In genomic region chr2:162582357-162582798, GRCh38 we compare ENCODE assay signal across 1 cellular context.
A peak's percentile ranks its signal among the peaks of the same experiment; 100 is the strongest.
TF ChIP-seq lines count a peak whose summit lies in the region.

No MANE protein-coding gene starts in this region.

TF ChIP-seq in HepG2, 621 proteins besides CTCF, POLR2A, EP300 and RAD21 (continued from another document and continues in another):
- no peak for TF ChIP-seq ZUFSP (CRISPR knock-in tag; IDR thresholded peaks at IDR 0.05; ENCODE audit: borderline replicate concordance)
- peak; percentile 96 for TF ChIP-seq SAP130 (CRISPR knock-in tag; IDR thresholded peaks at IDR 0.05; ENCODE audit: low read depth)
- TF ChIP-seq NFRKB (IDR thresholded peaks at IDR 0.05) = no peak
- TF ChIP-seq, protein P1, sequence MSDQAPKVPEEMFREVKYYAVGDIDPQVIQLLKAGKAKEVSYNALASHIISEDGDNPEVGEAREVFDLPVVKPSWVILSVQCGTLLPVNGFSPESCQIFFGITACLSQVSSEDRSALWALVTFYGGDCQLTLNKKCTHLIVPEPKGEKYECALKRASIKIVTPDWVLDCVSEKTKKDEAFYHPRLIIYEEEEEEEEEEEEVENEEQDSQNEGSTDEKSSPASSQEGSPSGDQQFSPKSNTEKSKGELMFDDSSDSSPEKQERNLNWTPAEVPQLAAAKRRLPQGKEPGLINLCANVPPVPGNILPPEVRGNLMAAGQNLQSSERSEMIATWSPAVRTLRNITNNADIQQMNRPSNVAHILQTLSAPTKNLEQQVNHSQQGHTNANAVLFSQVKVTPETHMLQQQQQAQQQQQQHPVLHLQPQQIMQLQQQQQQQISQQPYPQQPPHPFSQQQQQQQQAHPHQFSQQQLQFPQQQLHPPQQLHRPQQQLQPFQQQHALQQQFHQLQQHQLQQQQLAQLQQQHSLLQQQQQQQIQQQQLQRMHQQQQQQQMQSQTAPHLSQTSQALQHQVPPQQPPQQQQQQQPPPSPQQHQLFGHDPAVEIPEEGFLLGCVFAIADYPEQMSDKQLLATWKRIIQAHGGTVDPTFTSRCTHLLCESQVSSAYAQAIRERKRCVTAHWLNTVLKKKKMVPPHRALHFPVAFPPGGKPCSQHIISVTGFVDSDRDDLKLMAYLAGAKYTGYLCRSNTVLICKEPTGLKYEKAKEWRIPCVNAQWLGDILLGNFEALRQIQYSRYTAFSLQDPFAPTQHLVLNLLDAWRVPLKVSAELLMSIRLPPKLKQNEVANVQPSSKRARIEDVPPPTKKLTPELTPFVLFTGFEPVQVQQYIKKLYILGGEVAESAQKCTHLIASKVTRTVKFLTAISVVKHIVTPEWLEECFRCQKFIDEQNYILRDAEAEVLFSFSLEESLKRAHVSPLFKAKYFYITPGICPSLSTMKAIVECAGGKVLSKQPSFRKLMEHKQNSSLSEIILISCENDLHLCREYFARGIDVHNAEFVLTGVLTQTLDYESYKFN (CRISPR knock-in tag; conservative IDR thresholded peaks at IDR 0.05) = peak; percentile 99
- peak; percentile 99 for TF ChIP-seq POGZ (CRISPR knock-in tag; IDR thresholded peaks at IDR 0.05)
- TF ChIP-seq, protein P2, sequence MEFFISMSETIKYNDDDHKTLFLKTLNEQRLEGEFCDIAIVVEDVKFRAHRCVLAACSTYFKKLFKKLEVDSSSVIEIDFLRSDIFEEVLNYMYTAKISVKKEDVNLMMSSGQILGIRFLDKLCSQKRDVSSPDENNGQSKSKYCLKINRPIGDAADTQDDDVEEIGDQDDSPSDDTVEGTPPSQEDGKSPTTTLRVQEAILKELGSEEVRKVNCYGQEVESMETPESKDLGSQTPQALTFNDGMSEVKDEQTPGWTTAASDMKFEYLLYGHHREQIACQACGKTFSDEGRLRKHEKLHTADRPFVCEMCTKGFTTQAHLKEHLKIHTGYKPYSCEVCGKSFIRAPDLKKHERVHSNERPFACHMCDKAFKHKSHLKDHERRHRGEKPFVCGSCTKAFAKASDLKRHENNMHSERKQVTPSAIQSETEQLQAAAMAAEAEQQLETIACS (CRISPR knock-in tag; IDR thresholded peaks at IDR 0.05) = no peak
- TF ChIP-seq THAP11 (CRISPR knock-in tag; IDR thresholded peaks at IDR 0.05) = peak; percentile 87
- TF ChIP-seq, protein P3, sequence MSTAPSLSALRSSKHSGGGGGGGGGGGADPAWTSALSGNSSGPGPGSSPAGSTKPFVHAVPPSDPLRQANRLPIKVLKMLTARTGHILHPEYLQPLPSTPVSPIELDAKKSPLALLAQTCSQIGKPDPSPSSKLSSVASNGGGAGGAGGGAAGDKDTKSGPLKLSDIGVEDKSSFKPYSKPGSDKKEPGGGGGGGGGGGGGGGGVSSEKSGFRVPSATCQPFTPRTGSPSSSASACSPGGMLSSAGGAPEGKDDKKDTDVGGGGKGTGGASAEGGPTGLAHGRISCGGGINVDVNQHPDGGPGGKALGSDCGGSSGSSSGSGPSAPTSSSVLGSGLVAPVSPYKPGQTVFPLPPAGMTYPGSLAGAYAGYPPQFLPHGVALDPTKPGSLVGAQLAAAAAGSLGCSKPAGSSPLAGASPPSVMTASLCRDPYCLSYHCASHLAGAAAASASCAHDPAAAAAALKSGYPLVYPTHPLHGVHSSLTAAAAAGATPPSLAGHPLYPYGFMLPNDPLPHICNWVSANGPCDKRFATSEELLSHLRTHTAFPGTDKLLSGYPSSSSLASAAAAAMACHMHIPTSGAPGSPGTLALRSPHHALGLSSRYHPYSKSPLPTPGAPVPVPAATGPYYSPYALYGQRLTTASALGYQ (CRISPR knock-in tag; IDR thresholded peaks at IDR 0.05) = peak; percentile 100
- TF ChIP-seq TP53 (CRISPR knock-in tag; conservative IDR thresholded peaks at IDR 0.05) = no peak; the same call in 1 of the 2 replicates
- no peak for TF ChIP-seq ZNF75D (CRISPR knock-in tag; IDR thresholded peaks at IDR 0.05; ENCODE audit: borderline replicate concordance)
- TF ChIP-seq MYNN (CRISPR knock-in tag; IDR thresholded peaks at IDR 0.05; ENCODE audit: low read depth) = peak; percentile 79; the same call in 1 of the 2 replicates
- no peak for TF ChIP-seq REXO4 (CRISPR knock-in tag; IDR thresholded peaks at IDR 0.05; ENCODE audit: borderline replicate concordance)
- peak; percentile 37; the same call in 1 of the 2 replicates for TF ChIP-seq BRCA1 (CRISPR knock-in tag; IDR thresholded peaks at IDR 0.05)
- peak; percentile 96 for TF ChIP-seq ATF7-NPFF (CRISPR knock-in tag; IDR thresholded peaks at IDR 0.05; ENCODE audit: low read depth)
- TF ChIP-seq HMGXB4 (CRISPR knock-in tag; IDR thresholded peaks at IDR 0.05; ENCODE audit: borderline replicate concordance in 1 of 2, low read depth in 1 of 2) = peak; percentile 26 to 94; a peak in 2 of 4 replicates
- peak; percentile 97 for TF ChIP-seq SNAPC2 (CRISPR knock-in tag; IDR thresholded peaks at IDR 0.05)
- no peak for TF ChIP-seq ZNF333 (CRISPR knock-in tag; IDR thresholded peaks at IDR 0.05; ENCODE audit: borderline replicate concordance)
- TF ChIP-seq XRCC5 (optimal IDR thresholded peaks at IDR 0.05; ENCODE audit: low read length) = peak; percentile 87
- no peak for TF ChIP-seq TERF1 (CRISPR knock-in tag; IDR thresholded peaks at IDR 0.05)
- TF ChIP-seq, protein P4, sequence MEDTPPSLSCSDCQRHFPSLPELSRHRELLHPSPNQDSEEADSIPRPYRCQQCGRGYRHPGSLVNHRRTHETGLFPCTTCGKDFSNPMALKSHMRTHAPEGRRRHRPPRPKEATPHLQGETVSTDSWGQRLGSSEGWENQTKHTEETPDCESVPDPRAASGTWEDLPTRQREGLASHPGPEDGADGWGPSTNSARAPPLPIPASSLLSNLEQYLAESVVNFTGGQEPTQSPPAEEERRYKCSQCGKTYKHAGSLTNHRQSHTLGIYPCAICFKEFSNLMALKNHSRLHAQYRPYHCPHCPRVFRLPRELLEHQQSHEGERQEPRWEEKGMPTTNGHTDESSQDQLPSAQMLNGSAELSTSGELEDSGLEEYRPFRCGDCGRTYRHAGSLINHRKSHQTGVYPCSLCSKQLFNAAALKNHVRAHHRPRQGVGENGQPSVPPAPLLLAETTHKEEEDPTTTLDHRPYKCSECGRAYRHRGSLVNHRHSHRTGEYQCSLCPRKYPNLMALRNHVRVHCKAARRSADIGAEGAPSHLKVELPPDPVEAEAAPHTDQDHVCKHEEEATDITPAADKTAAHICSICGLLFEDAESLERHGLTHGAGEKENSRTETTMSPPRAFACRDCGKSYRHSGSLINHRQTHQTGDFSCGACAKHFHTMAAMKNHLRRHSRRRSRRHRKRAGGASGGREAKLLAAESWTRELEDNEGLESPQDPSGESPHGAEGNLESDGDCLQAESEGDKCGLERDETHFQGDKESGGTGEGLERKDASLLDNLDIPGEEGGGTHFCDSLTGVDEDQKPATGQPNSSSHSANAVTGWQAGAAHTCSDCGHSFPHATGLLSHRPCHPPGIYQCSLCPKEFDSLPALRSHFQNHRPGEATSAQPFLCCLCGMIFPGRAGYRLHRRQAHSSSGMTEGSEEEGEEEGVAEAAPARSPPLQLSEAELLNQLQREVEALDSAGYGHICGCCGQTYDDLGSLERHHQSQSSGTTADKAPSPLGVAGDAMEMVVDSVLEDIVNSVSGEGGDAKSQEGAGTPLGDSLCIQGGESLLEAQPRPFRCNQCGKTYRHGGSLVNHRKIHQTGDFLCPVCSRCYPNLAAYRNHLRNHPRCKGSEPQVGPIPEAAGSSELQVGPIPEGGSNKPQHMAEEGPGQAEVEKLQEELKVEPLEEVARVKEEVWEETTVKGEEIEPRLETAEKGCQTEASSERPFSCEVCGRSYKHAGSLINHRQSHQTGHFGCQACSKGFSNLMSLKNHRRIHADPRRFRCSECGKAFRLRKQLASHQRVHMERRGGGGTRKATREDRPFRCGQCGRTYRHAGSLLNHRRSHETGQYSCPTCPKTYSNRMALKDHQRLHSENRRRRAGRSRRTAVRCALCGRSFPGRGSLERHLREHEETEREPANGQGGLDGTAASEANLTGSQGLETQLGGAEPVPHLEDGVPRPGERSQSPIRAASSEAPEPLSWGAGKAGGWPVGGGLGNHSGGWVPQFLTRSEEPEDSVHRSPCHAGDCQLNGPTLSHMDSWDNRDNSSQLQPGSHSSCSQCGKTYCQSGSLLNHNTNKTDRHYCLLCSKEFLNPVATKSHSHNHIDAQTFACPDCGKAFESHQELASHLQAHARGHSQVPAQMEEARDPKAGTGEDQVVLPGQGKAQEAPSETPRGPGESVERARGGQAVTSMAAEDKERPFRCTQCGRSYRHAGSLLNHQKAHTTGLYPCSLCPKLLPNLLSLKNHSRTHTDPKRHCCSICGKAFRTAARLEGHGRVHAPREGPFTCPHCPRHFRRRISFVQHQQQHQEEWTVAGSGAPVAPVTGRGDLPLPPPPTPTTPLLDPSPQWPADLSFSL (CRISPR knock-in tag; IDR thresholded peaks at IDR 0.05) = peak; percentile 76; the same call in 1 of the 2 replicates
- TF ChIP-seq NR2F2 (IDR thresholded peaks at IDR 0.05; ENCODE audit: borderline replicate concordance, low read depth) = peak; percentile 100
- peak; percentile 63; the same call in 1 of the 2 replicates for TF ChIP-seq ZFY (CRISPR knock-in tag; IDR thresholded peaks at IDR 0.05)
- TF ChIP-seq, protein P5, sequence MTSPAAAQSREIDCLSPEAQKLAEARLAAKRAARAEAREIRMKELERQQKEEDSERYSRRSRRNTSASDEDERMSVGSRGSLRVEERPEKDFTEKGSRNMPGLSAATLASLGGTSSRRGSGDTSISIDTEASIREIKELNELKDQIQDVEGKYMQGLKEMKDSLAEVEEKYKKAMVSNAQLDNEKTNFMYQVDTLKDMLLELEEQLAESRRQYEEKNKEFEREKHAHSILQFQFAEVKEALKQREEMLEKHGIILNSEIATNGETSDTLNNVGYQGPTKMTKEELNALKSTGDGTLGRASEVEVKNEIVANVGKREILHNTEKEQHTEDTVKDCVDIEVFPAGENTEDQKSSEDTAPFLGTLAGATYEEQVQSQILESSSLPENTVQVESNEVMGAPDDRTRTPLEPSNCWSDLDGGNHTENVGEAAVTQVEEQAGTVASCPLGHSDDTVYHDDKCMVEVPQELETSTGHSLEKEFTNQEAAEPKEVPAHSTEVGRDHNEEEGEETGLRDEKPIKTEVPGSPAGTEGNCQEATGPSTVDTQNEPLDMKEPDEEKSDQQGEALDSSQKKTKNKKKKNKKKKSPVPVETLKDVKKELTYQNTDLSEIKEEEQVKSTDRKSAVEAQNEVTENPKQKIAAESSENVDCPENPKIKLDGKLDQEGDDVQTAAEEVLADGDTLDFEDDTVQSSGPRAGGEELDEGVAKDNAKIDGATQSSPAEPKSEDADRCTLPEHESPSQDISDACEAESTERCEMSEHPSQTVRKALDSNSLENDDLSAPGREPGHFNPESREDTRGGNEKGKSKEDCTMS (CRISPR knock-in tag; conservative IDR thresholded peaks at IDR 0.05) = no peak; the same call in 1 of the 2 replicates
- peak; percentile 50; the same call in 1 of the 2 replicates for TF ChIP-seq HINFP (CRISPR knock-in tag; IDR thresholded peaks at IDR 0.05; ENCODE audit: low read depth)
- TF ChIP-seq ZNF274 (CRISPR knock-in tag; IDR thresholded peaks at IDR 0.05) = no peak
- TF ChIP-seq STAT5B (CRISPR knock-in tag; IDR thresholded peaks at IDR 0.05) = peak; percentile 92; the same call in 1 of the 2 replicates
- no peak for TF ChIP-seq TAF1 (CRISPR knock-in tag; IDR thresholded peaks at IDR 0.05)
- TF ChIP-seq ZBTB44 (CRISPR knock-in tag; IDR thresholded peaks at IDR 0.05) = no peak
- TF ChIP-seq PAWR (CRISPR knock-in tag; IDR thresholded peaks at IDR 0.05; ENCODE audit: borderline replicate concordance) = no peak
- peak; percentile 85 for TF ChIP-seq NFE2 (CRISPR knock-in tag; IDR thresholded peaks at IDR 0.05)
